In the genomic region with DNA sequence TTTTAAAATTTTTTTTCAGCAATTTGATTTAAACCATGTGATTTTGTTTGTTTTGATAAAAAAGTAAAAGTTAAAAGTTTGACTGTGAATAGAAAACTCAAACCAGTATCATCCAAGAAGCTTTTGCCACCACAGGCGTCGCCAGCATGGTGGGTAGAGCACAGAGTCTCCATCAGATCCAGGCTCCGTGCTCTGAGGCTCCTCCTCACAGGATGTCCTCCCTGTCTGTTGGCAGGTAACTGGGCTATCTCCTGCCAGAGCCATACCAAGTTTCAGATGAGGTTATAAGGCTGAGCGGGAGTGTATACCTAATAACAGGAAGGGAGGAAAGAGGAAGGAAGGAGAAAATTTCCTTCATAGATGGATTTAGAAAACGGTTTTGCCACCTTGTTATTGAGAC, we compare ENCODE assay signal across 1 cellular context.
TF ChIP-seq lines count a peak whose summit lies in the region.

No MANE protein-coding gene starts in this region.

TF ChIP-seq in K562, 482 proteins besides CTCF, POLR2A, EP300 and RAD21 (continued from another document):
- no peak for TF ChIP-seq MITF (IDR thresholded peaks at IDR 0.05)
